ENCODE assay signal across 25 cellular contexts in genomic region chr21:25025596-25025995, GRCh38.
"Had no signal": no experiment of that assay in that cellular context is flagged by ENCODE, and none has a peak within 500 bp of the region (broad histone marks: within the 10 kb centered on the region; RNA-seq: fewer than 3 reads in every experiment).

No MANE protein-coding gene starts in this region.

- H3K27me3 ChIP-seq: adrenal gland, body of pancreas, breast epithelium had no signal

- H3K36me3 ChIP-seq: adrenal gland, breast epithelium had no signal

- H3K27ac ChIP-seq: adrenal gland, body of pancreas, breast epithelium, coronary artery, PC-9, RWPE1 had no signal

- H3K4me1 ChIP-seq: adrenal gland, body of pancreas, breast epithelium had no signal

- H3K9me3 ChIP-seq: adrenal gland, body of pancreas, breast epithelium had no signal

- DNase-seq: activated CD4-positive, alpha-beta T cell treated with anti-CD3 and anti-CD28 coated beads for 36 hours; activated CD4-positive, alpha-beta T cell treated with anti-CD3 and anti-CD28 coated beads, Interleukin-2, amount 10 ng/mL, durations not matched to agents 7 days and 5 days; activated CD4-positive, alpha-beta T cell treated with anti-CD3 and anti-CD28 coated beads, Interleukin-2, amount 50 U/mL, for 48 hours; activated CD8-positive, alpha-beta T cell treated with anti-CD3 and anti-CD28 coated beads, Interleukin-2, amount 10 ng/mL, durations not matched to agents 7 days and 5 days; activated gamma-delta T cell treated with Interleukin-2 at 50 U/mL for 16 hours; activated naive CD4-positive, alpha-beta T cell treated with anti-CD3 and anti-CD28 coated beads for 36 hours; activated T-cell treated with anti-CD3 and anti-CD28 coated beads, Interleukin-2, amount 50 U/mL, for 24 hours; adrenal gland; body of pancreas; Karpas-422; KBM-7; NCI-H1048; NCI-H1105 treated with DMSO at 0.1 percent for 48 hours; NCI-H1436; NCI-H1694; NCI-H1930; NCI-H2081 treated with DMSO at 0.1 percent for 48 hours; NCI-H345; NCI-H524 treated with DMSO at 0.1 percent for 48 hours; NK-92 treated with Interleukin-12 subunit alpha and Interleukin-12 subunit beta, amount 100 ng/mL, for 24 hours; PC-9; SIG-M5 had no signal

- H3K4me3 ChIP-seq: adrenal gland, body of pancreas, breast epithelium, coronary artery, PC-9 had no signal
